Comparison of ENCODE assay signal across 24 cellular contexts in the genomic region with DNA sequence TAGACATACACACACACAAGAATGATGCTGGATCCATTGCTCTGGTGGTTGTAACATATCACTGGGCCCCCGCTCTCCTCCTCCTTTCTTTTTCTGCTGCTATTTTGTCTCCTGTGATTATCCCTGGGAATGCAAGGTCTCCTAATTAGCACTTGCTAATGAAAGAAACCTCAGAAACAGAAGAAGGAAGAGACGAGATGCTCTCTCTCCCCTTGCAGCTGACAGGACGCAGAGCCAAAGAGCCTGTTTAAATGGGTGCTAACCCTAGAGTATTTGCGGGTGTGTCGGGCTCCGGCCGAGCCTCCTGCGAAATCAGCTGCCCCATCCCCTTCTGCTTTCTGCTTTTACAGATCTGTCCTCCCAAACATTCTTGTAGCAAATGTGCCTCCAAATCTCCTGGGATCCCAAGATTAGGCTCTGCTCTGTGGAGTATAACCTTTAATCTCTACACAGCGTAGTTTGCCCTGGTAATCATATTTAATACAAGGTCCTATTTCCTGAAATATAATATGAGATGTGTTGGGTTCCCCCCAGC.
DNase-seq lines count a peak whose midpoint lies in the region; ATAC-seq and TF ChIP-seq lines count a peak whose summit lies in the region.
"Had no signal": no experiment of that assay in that cellular context is flagged by ENCODE, and none has a peak within 500 bp of the region (broad histone marks: within the 10 kb centered on the region; RNA-seq: fewer than 3 reads in every experiment).

No MANE protein-coding gene starts in this region.

- peak; percentile 59 for ATAC-seq in GM23338
- ATAC-seq in WTC11 = peak; percentile 34; the same call in 1 of the 2 replicates
- ATAC-seq: GM12878 had no signal

- no peak overlapping the region; the same call in 1 of the 2 replicates for H3K27ac Mint-ChIP-seq in GM23338
- no peak overlapping the region for H3K27ac Mint-ChIP-seq in WTC11
- H3K27ac Mint-ChIP-seq: CD4-positive, alpha-beta T cell had no signal

- peaks cover 5% of the 10 kb centered on the region for H3K4me1 ChIP-seq in GM23338 (ENCODE audit: insufficient read depth)
- H3K4me1 ChIP-seq: BLaER1 treated with 17β-estradiol and CSF1 and Interleukin-3, amounts not matched to agents 10 nM and 100 nM; SJSA1 had no signal

- H3K4me2 ChIP-seq in GM23338 = 0 out of 2 replicates have a peak overlapping the region, but pooled peaks have one; percentile 32
- H3K4me2 ChIP-seq: BLaER1 treated with 17β-estradiol and CSF1 and Interleukin-3, amounts not matched to agents 10 nM and 100 nM had no signal

- H3K9me3 Mint-ChIP-seq in GM23338 (no peaks in the 10 kb centered on the region), WTC11 (no peaks in the 10 kb centered on the region)
- H3K9me3 Mint-ChIP-seq: CD4-positive, alpha-beta T cell had no signal

- H3K27ac ChIP-seq in GM23338 (ENCODE audit: low read depth) = no peak overlapping the region
- H3K27ac ChIP-seq: BLaER1 treated with 17β-estradiol and CSF1 and Interleukin-3, amounts not matched to agents 10 nM and 100 nM; SJSA1 had no signal

- peaks cover 6% of the 10 kb centered on the region; the same call in 1 of the 2 replicates for H3K9me2 ChIP-seq in GM23338 (ENCODE audit: insufficient read depth)

- H3K36me3 Mint-ChIP-seq in GM23338 (ENCODE audit: low read depth) (no peaks in the 10 kb centered on the region), WTC11 (no peaks in the 10 kb centered on the region)

- no peaks in the 10 kb centered on the region for H3K27me3 ChIP-seq in GM23338 (ENCODE audit: insufficient read depth)
- H3K27me3 ChIP-seq: BLaER1 treated with 17β-estradiol and CSF1 and Interleukin-3, amounts not matched to agents 10 nM and 100 nM; MG63 had no signal

- DNase-seq in GM23338 (ENCODE audit: low spot score) = no peak
- no peak for DNase-seq in WTC11 (ENCODE audit: low spot score)
- DNase-seq in iPS-NIHi7 (ENCODE audit: extremely low spot score) = peak; percentile 14
- peak; percentile 18 for DNase-seq in superior temporal gyrus (ENCODE audit: extremely low spot score)
- no peak for DNase-seq in ACHN
- no peak for DNase-seq in epidermal melanocyte (ENCODE audit: insufficient read length, low spot score)
- no peak for DNase-seq in stimulated activated CD4-positive, alpha-beta T cell treated with anti-CD3 and anti-CD28 coated beads, Interleukin-1b, Interleukin-23, amount 100 ng/mL, for 48 hours
- DNase-seq: AML-193; CD4-positive, alpha-beta T cell; EL; GDM1; KG1; MG63; NCI-H1105 treated with DMSO at 0.1 percent for 48 hours; NCI-H146; NCI-H2029; NCI-H446; NCI-H524 treated with DMSO at 0.1 percent for 48 hours; NCI-H774; Right ventricle myocardium superior; RPMI8226 had no signal

- no peaks in the 10 kb centered on the region for H3F3A ChIP-seq in GM23338 (replicated peaks; ENCODE audit: low read depth)

- peaks cover 12% of the 10 kb centered on the region for H3K4me1 Mint-ChIP-seq in GM23338
- H3K4me1 Mint-ChIP-seq in WTC11 = peaks cover 12% of the 10 kb centered on the region

- TF ChIP-seq CTCF in GM23338 (conservative IDR thresholded peaks at IDR 0.05; ENCODE audit: low read depth in 2 of 2) (no peak), WTC11 (IDR thresholded peaks at IDR 0.05) (no peak)

- no peaks in the 10 kb centered on the region for H3K79me2 ChIP-seq in GM23338 (replicated peaks; ENCODE audit: insufficient read depth)

- POLR2A ChIA-PET in WTC11 (lab: Charles Lee) = no interaction called here

- CTCF ChIA-PET in WTC11 (lab: Charles Lee) = no interaction called here

- peak overlapping the region; percentile 78; the same call in 1 of the 2 replicates for H2AFZ ChIP-seq in GM23338

- H3K4me3 Mint-ChIP-seq in GM23338 = no peak overlapping the region
- no peak overlapping the region for H3K4me3 Mint-ChIP-seq in WTC11
- H3K4me3 Mint-ChIP-seq: CD4-positive, alpha-beta T cell had no signal

- H3K36me3 ChIP-seq in GM23338 (ENCODE audit: insufficient read depth) = no peaks in the 10 kb centered on the region
- H3K36me3 ChIP-seq: BLaER1 treated with 17β-estradiol and CSF1 and Interleukin-3, amounts not matched to agents 10 nM and 100 nM; MG63; SJSA1 had no signal

- H4K20me1 ChIP-seq in GM23338 (replicated peaks; ENCODE audit: insufficient read depth) = no peaks in the 10 kb centered on the region
- H4K20me1 ChIP-seq: BLaER1 treated with 17β-estradiol and CSF1 and Interleukin-3, amounts not matched to agents 10 nM and 100 nM had no signal

- peaks cover 4% of the 10 kb centered on the region for H3K27me3 Mint-ChIP-seq in GM23338 (ENCODE audit: insufficient read depth, low read depth, poor library complexity)
- no peaks in the 10 kb centered on the region for H3K27me3 Mint-ChIP-seq in WTC11 (ENCODE audit: low read depth)
- H3K27me3 Mint-ChIP-seq: CD4-positive, alpha-beta T cell had no signal

- in situ Hi-C loops in ACHN (cut with HindIII; ENCODE audit: low pct_ligation_motif_present, low pct_unique_long_range_greater_than_20kb, low sequenced_read_pairs) = no loop called here

- no peak overlapping the region for H3K4me3 ChIP-seq in GM23338
- H3K4me3 ChIP-seq: BLaER1 treated with 17β-estradiol and CSF1 and Interleukin-3, amounts not matched to agents 10 nM and 100 nM; GM12878; MG63; SJSA1 had no signal

TF ChIP-seq in GM23338, 12 proteins besides CTCF, POLR2A, EP300 and RAD21 (continues in another document):
- no peak for TF ChIP-seq STAT1 (IDR thresholded peaks at IDR 0.05; ENCODE audit: unreplicated experiment)
- TF ChIP-seq EZH2 (IDR thresholded peaks at IDR 0.05; ENCODE audit: low read depth, unreplicated experiment) = no peak
- TF ChIP-seq JUNB (IDR thresholded peaks at IDR 0.05; ENCODE audit: unreplicated experiment) = no peak
- TF ChIP-seq, protein P1, sequence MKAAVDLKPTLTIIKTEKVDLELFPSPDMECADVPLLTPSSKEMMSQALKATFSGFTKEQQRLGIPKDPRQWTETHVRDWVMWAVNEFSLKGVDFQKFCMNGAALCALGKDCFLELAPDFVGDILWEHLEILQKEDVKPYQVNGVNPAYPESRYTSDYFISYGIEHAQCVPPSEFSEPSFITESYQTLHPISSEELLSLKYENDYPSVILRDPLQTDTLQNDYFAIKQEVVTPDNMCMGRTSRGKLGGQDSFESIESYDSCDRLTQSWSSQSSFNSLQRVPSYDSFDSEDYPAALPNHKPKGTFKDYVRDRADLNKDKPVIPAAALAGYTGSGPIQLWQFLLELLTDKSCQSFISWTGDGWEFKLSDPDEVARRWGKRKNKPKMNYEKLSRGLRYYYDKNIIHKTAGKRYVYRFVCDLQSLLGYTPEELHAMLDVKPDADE (IDR thresholded peaks at IDR 0.05) = no peak
- TF ChIP-seq NANOG (IDR thresholded peaks at IDR 0.05; ENCODE audit: borderline replicate concordance) = no peak
- no peak for TF ChIP-seq EZH2phosphoT487 (IDR thresholded peaks at IDR 0.05; ENCODE audit: unreplicated experiment)
- TF ChIP-seq POLR2AphosphoS5 (IDR thresholded peaks at IDR 0.05; ENCODE audit: low read depth) = no peak
- TF ChIP-seq CREB1 (CRISPR knock-in tag; IDR thresholded peaks at IDR 0.05; ENCODE audit: low read depth) = no peak

TF ChIP-seq in WTC11, 78 proteins besides CTCF, POLR2A, EP300 and RAD21 (continues in another document):
- TF ChIP-seq, protein P2, sequence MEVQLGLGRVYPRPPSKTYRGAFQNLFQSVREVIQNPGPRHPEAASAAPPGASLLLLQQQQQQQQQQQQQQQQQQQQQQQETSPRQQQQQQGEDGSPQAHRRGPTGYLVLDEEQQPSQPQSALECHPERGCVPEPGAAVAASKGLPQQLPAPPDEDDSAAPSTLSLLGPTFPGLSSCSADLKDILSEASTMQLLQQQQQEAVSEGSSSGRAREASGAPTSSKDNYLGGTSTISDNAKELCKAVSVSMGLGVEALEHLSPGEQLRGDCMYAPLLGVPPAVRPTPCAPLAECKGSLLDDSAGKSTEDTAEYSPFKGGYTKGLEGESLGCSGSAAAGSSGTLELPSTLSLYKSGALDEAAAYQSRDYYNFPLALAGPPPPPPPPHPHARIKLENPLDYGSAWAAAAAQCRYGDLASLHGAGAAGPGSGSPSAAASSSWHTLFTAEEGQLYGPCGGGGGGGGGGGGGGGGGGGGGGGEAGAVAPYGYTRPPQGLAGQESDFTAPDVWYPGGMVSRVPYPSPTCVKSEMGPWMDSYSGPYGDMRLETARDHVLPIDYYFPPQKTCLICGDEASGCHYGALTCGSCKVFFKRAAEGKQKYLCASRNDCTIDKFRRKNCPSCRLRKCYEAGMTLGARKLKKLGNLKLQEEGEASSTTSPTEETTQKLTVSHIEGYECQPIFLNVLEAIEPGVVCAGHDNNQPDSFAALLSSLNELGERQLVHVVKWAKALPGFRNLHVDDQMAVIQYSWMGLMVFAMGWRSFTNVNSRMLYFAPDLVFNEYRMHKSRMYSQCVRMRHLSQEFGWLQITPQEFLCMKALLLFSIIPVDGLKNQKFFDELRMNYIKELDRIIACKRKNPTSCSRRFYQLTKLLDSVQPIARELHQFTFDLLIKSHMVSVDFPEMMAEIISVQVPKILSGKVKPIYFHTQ (CRISPR knock-in tag; IDR thresholded peaks at IDR 0.05) = no peak
- TF ChIP-seq, protein P3, sequence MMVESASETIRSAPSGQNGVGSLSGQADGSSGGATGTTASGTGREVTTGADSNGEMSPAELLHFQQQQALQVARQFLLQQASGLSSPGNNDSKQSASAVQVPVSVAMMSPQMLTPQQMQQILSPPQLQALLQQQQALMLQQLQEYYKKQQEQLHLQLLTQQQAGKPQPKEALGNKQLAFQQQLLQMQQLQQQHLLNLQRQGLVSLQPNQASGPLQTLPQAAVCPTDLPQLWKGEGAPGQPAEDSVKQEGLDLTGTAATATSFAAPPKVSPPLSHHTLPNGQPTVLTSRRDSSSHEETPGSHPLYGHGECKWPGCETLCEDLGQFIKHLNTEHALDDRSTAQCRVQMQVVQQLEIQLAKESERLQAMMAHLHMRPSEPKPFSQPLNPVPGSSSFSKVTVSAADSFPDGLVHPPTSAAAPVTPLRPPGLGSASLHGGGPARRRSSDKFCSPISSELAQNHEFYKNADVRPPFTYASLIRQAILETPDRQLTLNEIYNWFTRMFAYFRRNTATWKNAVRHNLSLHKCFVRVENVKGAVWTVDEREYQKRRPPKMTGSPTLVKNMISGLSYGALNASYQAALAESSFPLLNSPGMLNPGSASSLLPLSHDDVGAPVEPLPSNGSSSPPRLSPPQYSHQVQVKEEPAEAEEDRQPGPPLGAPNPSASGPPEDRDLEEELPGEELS (CRISPR knock-in tag; IDR thresholded peaks at IDR 0.05) = no peak
- no peak for TF ChIP-seq NR2C2 (CRISPR knock-in tag; IDR thresholded peaks at IDR 0.05)
- TF ChIP-seq GTF2I (CRISPR knock-in tag; conservative IDR thresholded peaks at IDR 0.05) = no peak
- TF ChIP-seq JAZF1 (CRISPR knock-in tag; IDR thresholded peaks at IDR 0.05) = no peak
- no peak for TF ChIP-seq TEAD4 (CRISPR knock-in tag; IDR thresholded peaks at IDR 0.05)
- TF ChIP-seq NFYB (CRISPR knock-in tag; conservative IDR thresholded peaks at IDR 0.05; ENCODE audit: low read depth) = no peak
- TF ChIP-seq ZNF232 (CRISPR knock-in tag; IDR thresholded peaks at IDR 0.05) = no peak

Comparison
In these comparisons a context has a peak if more than half of its experiments do, and no peak if none do; other contexts are left out.
1. DNase-seq: peak in iPS-NIHi7 (single experiment) and superior temporal gyrus (single experiment); none in GM23338 (single experiment), WTC11 (single experiment), ACHN (single experiment), epidermal melanocyte (single experiment) and stimulated activated CD4-positive, alpha-beta T cell treated with anti-CD3 and anti-CD28 coated beads, Interleukin-1b, Interleukin-23, amount 100 ng/mL, for 48 hours (single experiment).